Comparison of ENCODE assay signal across 17 cellular contexts in the genomic region with DNA sequence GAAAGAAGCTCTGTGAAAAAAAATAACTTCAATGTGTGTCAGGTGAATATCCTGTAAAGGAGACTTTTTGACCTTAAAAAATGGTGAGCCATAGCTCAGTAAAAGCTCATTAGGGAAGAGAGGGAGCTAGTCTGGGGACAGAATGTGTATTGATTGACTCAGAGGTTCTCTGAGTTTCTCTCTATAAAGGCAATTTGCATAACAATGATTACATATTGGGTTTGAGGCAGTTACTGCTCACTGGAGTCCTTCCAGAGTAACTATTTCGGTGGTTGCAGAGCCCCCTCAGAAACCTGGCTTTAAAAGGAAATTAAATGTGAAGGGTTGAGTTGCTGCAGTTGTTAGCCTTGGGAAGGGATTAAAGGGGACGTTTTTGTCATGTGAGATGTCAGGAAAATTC.
DNase-seq lines count a peak whose midpoint lies in the region; FAIRE-seq and TF ChIP-seq lines count a peak whose summit lies in the region.
"Had no signal": no experiment of that assay in that cellular context is flagged by ENCODE, and none has a peak within 500 bp of the region (broad histone marks: within the 10 kb centered on the region; RNA-seq: fewer than 3 reads in every experiment).

No MANE protein-coding gene starts in this region.

- no peak overlapping the region for H2BK120ac ChIP-seq in H1 (replicated peaks; ENCODE audit: low read depth, low read length)

- no peak overlapping the region for H2AFZ ChIP-seq in H1 (ENCODE audit: low read length)

- H3K23me2 ChIP-seq in H1 (ENCODE audit: low read depth, low read length) = no peaks in the 10 kb centered on the region; the same call in 1 of the 2 replicates

- no peaks in the 10 kb centered on the region for H4K20me1 ChIP-seq in H1 (replicated peaks in 1 of 2; ENCODE audit: control insufficient read depth in 1 of 2, insufficient read depth in 2 of 2, low read length in 2 of 2)

- peaks cover 15% of the 10 kb centered on the region for H3K79me1 ChIP-seq in H1 (ENCODE audit: low read depth, low read length)

- no TSS peak for BruUV-seq in Caco-2 (replicated peaks; lab: Mats Ljungman, UMichigan)

- H3K4ac ChIP-seq in H1 (replicated peaks; ENCODE audit: insufficient read length, low read depth, low read length) = no peak overlapping the region

- no peak overlapping the region for H3K18ac ChIP-seq in H1 (ENCODE audit: extremely low read depth, low read length)

- no peak for FAIRE-seq in H1 (lab: Jason Lieb, UNC)
- FAIRE-seq: HTR-8/SVneo had no signal

- no peaks in the 10 kb centered on the region for H3K4me1 Mint-ChIP-seq in Caco-2 (ENCODE audit: low read depth, unreplicated experiment)
- H3K4me1 Mint-ChIP-seq: CD4-positive, CD25-positive, alpha-beta regulatory T cell had no signal

- no peak overlapping the region for H3K14ac ChIP-seq in H1 (ENCODE audit: insufficient read length)

- POLR2A ChIA-PET in H1 (lab: Charles Lee; ENCODE audit: partially characterized antibody) (interaction anchor here (2.3 kb wide), 1 partner anchor 11 kb away, joined by 8 read pairs; no protein-coding TSS in a partner anchor), HEK293T (lab: Yijun Ruan, JAX) (no interaction called here), Caco-2 (lab: Charles Lee) (no interaction called here)

- TF ChIP-seq POLR2A in H1 (IDR thresholded peaks at IDR 0.05; ENCODE audit: control extremely low read depth in 1 of 2, low read depth in 2 of 2, low read length in 2 of 2) = no peak

- H3K4me1 ChIP-seq in HUES64 (ENCODE audit: insufficient read depth, low read length) (peaks cover 18% of the 10 kb centered on the region), H1 (replicated peaks in 1 of 4; ENCODE audit: control insufficient read depth in 3 of 4, insufficient read depth in 4 of 4, low read length in 3 of 4) (0 out of 7 replicates have a peak, but pooled peaks cover 0 to 3% (median 0%) of the 10 kb centered on the region in 4 experiments), iPS-20b (ENCODE audit: insufficient read depth, low read length) (peaks cover 9% of the 10 kb centered on the region), Caco-2 (no peaks in the 10 kb centered on the region)
- H3K4me1 ChIP-seq: HAP-1 had no signal

- H3K4me3 Mint-ChIP-seq in Caco-2 (ENCODE audit: unreplicated experiment) = no peak overlapping the region

- no peak overlapping the region for H2AK5ac ChIP-seq in H1 (ENCODE audit: low read depth, low read length)

- H3K79me2 ChIP-seq in H1 (ENCODE audit: control insufficient read depth in 1 of 2, insufficient read depth in 2 of 2, low read length in 2 of 2) = peaks cover 5 to 78% of the 10 kb centered on the region in 2 experiments

- H3K27ac ChIP-seq in HUES64 (ENCODE audit: low read depth, low read length) = peak overlapping the region; percentile 55
- no peak overlapping the region for H3K27ac ChIP-seq in H1 (ENCODE audit: low read depth, low read length)
- H3K27ac ChIP-seq in iPS-20b (ENCODE audit: low read length) = no peak overlapping the region

- peaks cover 38% of the 10 kb centered on the region for H3K9me3 Mint-ChIP-seq in Caco-2 (ENCODE audit: unreplicated experiment)

- no peak for TF ChIP-seq CTCF in H1 (IDR thresholded peaks at IDR 0.05; ENCODE audit: control extremely low read depth in 1 of 3, insufficient read depth in 1 of 3, low read depth in 1 of 3, low read length in 3 of 3)
- no peak for TF ChIP-seq CTCF in Caco-2 (IDR thresholded peaks at IDR 0.05; ENCODE audit: insufficient read depth in 1 of 2, low read depth in 1 of 2, low read length in 1 of 2, severe bottlenecking in 1 of 2, unreplicated experiment in 1 of 2)

- no peak overlapping the region for H4K91ac ChIP-seq in H1 (replicated peaks; ENCODE audit: insufficient read length, low read length)

- peak overlapping the region in 1 of 2 experiments; percentile 9; a peak in 1 of 4 replicates for H3K4me2 ChIP-seq in H1 (ENCODE audit: insufficient read depth in 1 of 2, low read depth in 2 of 2, low read length in 2 of 2)

- no peak overlapping the region for H3K27ac Mint-ChIP-seq in Caco-2 (ENCODE audit: unreplicated experiment)
- H3K27ac Mint-ChIP-seq: CD4-positive, CD25-positive, alpha-beta regulatory T cell had no signal

- H2BK20ac ChIP-seq in H1 (ENCODE audit: low read length) = no peak overlapping the region

- CTCF ChIA-PET in H1 (lab: Charles Lee; ENCODE audit: partially characterized antibody) (interaction anchor here (0.6 to 1.0 kb wide), 2 partner anchors 32 to 354 kb away, joined by 3 read pairs; no protein-coding TSS in a partner anchor), HEK293T (lab: Yijun Ruan, JAX) (no interaction called here), Caco-2 (lab: Charles Lee) (no interaction called here)

- H3K36me3 ChIP-seq in HUES64 (ENCODE audit: insufficient read depth, low read length) (peaks cover 10% of the 10 kb centered on the region; the same call in 1 of the 2 replicates), H1 (ENCODE audit: control insufficient read depth in 2 of 4, insufficient read depth in 4 of 4, low read length in 3 of 4) (peaks cover 0 to 7% (median 0%) of the 10 kb centered on the region in 4 experiments; a peak in 2 of 8 replicates), iPS-20b (ENCODE audit: insufficient read depth, low read depth, low read length) (no peaks in the 10 kb centered on the region), Caco-2 (ENCODE audit: control insufficient read depth, insufficient read depth, low read length) (no peaks in the 10 kb centered on the region)
- H3K36me3 ChIP-seq: HAP-1 had no signal

- DNase-seq in H1 (ENCODE audit: low read depth in 1 of 2, low spot score in 2 of 2) = no peak
- no peak for DNase-seq in HEK293T (ENCODE audit: extremely low spot score)
- no peak for DNase-seq in NCI-H146 treated with DMSO at 0.1 percent for 48 hours (lab: John Stamatoyannopoulos, UW; ENCODE audit: unreplicated experiment)
- DNase-seq in Caco-2 = no peak
- DNase-seq in medulla oblongata (ENCODE audit: extremely low spot score) = no peak
- DNase-seq: CD4-positive, CD25-positive, alpha-beta regulatory T cell; DMS79; Karpas-422; MV-4-11; NCI-H1105 treated with DMSO at 0.1 percent for 48 hours; NCI-H1694; NCI-H446 treated with DMSO at 0.1 percent for 48 hours; NCI-H69 had no signal

- H3K9me3 ChIP-seq in HUES64 (ENCODE audit: insufficient read depth, low read depth, low read length) = peaks cover 13% of the 10 kb centered on the region
- H3K9me3 ChIP-seq in H1 (ENCODE audit: insufficient read depth in 2 of 2, low read depth in 1 of 2, low read length in 1 of 2) = peaks cover 3 to 8% of the 10 kb centered on the region in 2 experiments; a peak in 2 of 4 replicates
- 0 out of 2 replicates have a peak, but pooled peaks cover 3% of the 10 kb centered on the region for H3K9me3 ChIP-seq in iPS-20b (ENCODE audit: insufficient read depth, low read depth, low read length)
- no peaks in the 10 kb centered on the region for H3K9me3 ChIP-seq in Caco-2
- H3K9me3 ChIP-seq: HAP-1 had no signal

- H4K8ac ChIP-seq in H1 (ENCODE audit: extremely low read depth, insufficient read depth, low read length) = no peak overlapping the region

- H2BK15ac ChIP-seq in H1 (ENCODE audit: low read length) = no peak overlapping the region

- H2BK12ac ChIP-seq in H1 (ENCODE audit: low read depth, low read length) = no peak overlapping the region

- H3K4me3 ChIP-seq in HUES64 (ENCODE audit: low read length) (no peak overlapping the region), H1 (ENCODE audit: extremely low read depth in 1 of 4, insufficient read depth in 2 of 4, low read depth in 3 of 4, low read length in 4 of 4) (no peak overlapping the region), iPS-20b (ENCODE audit: low read length) (no peak overlapping the region), Caco-2 (ENCODE audit: low read depth, low read length) (no peak overlapping the region)
- H3K4me3 ChIP-seq: HAP-1 had no signal

- no peak overlapping the region for H3K56ac ChIP-seq in H1 (replicated peaks; ENCODE audit: insufficient read length, low read depth, low read length)

- intact Hi-C loops in Caco-2 (cut with micrococcal nuclease; ENCODE audit: unreplicated experiment) = no loop called here

- WGBS in HUES64 = 13% methylated on average over 2 of the region's 2 CpGs
- WGBS in H1 (ENCODE audit: extremely low coverage in 1 of 2, insufficient coverage in 1 of 2, insufficient read length in 1 of 2, insufficient replicate concordance in 2 of 2, low coverage in 1 of 2, low lambda C conversion rate in 2 of 2, missing lambda C conversion rate in 1 of 2), 2 experiments = 39% methylated on average over 2 of the region's 2 CpGs; no CpG with 5 or more reads in 1 of the 2 experiments

- H3K27me3 Mint-ChIP-seq in Caco-2 (ENCODE audit: insufficient read depth, unreplicated experiment) = no peaks in the 10 kb centered on the region
- H3K27me3 Mint-ChIP-seq: CD4-positive, CD25-positive, alpha-beta regulatory T cell had no signal

- H3K36me3 Mint-ChIP-seq in Caco-2 (ENCODE audit: insufficient read depth, unreplicated experiment) = peaks cover 5% of the 10 kb centered on the region
- H3K36me3 Mint-ChIP-seq: CD4-positive, CD25-positive, alpha-beta regulatory T cell had no signal

- no peak overlapping the region for H3K23ac ChIP-seq in H1 (ENCODE audit: insufficient read length)

- no peaks in the 10 kb centered on the region for H3K27me3 ChIP-seq in HUES64 (ENCODE audit: insufficient read depth, low read length)
- no peaks in the 10 kb centered on the region for H3K27me3 ChIP-seq in H1 (replicated peaks in 1 of 4; ENCODE audit: control insufficient read depth in 3 of 4, extremely low read depth in 1 of 4, insufficient read depth in 3 of 4, low read length in 3 of 4)
- H3K27me3 ChIP-seq in iPS-20b (ENCODE audit: insufficient read depth, low read length) = no peaks in the 10 kb centered on the region
- H3K27me3 ChIP-seq in Caco-2 (replicated peaks; ENCODE audit: control insufficient read depth, insufficient read depth, low read length) = no peaks in the 10 kb centered on the region

- no peak overlapping the region for H4K5ac ChIP-seq in H1 (ENCODE audit: insufficient read length, low read depth, low read length)

- H2BK5ac ChIP-seq in H1 (ENCODE audit: low read depth, low read length) = no peak overlapping the region

- no peak for TF ChIP-seq EP300 in H1 (IDR thresholded peaks at IDR 0.05; ENCODE audit: borderline replicate concordance in 1 of 2, low read depth in 2 of 2, low read length in 2 of 2)

- TF ChIP-seq RAD21 in H1 (IDR thresholded peaks at IDR 0.05 in 1 of 2, conservative IDR thresholded peaks at IDR 0.05 in 1 of 2; ENCODE audit: low read depth in 2 of 2, low read length in 2 of 2) = no peak

- H3K9ac ChIP-seq in HUES64 (ENCODE audit: low read depth, low read length) (peak overlapping the region; percentile 5; the same call in 1 of the 2 replicates), H1 (replicated peaks in 1 of 4; ENCODE audit: extremely low read depth in 1 of 4, low read depth in 3 of 4, low read length in 3 of 4) (no peak overlapping the region), iPS-20b (ENCODE audit: low read depth, low read length) (peak overlapping the region; percentile 2; the same call in 1 of the 2 replicates)

TF ChIP-seq in HEK293T, 16 proteins besides CTCF, POLR2A, EP300 and RAD21:
- TF ChIP-seq FOXK2 (IDR thresholded peaks at IDR 0.05) (no peak), SUZ12 (IDR thresholded peaks at IDR 0.05) (no peak), FOXM1 (IDR thresholded peaks at IDR 0.05; ENCODE audit: borderline replicate concordance) (no peak)

Comparison
In these comparisons a context has a peak if more than half of its experiments do, and no peak if none do; other contexts are left out.
1. H3K9ac ChIP-seq: peak in HUES64 (single experiment) and iPS-20b (single experiment); none in H1 (0 of 4).